20 cellular contexts compared by ENCODE assay signal in the genomic region with DNA sequence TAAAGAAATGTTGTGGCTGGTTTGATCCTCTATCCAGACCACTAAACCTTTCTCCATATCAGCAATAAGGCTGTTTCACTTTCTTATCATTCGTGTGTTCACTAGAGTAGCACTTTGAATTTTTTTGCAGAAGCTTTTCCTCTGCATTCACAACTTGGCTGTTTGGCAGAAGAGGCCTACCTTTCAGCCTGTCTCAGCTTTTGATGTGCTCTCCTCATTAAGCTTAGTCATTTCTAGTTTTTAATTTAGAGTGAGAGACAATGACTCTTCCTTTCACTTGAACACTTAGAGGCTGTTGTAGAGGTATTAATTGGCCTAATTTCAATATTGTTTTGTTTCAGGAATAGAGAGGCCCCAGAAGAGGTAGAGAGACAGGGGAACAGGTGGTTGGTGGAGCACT.
"Had no signal": no experiment of that assay in that cellular context is flagged by ENCODE, and none has a peak within 500 bp of the region (broad histone marks: within the 10 kb centered on the region; RNA-seq: fewer than 3 reads in every experiment).

No MANE protein-coding gene starts in this region.

- H3K27ac ChIP-seq: heart right ventricle, neutrophil, ovary, prostate gland, spleen, stomach, suprapubic skin, tibial nerve had no signal

- H3K9me3 Mint-ChIP-seq: natural killer cell treated with Interleukin-12 subunit alpha and Interleukin-12 subunit beta and Interleukin-15 and Interleukin-18, amount 100 ng/mL, for 72 hours had no signal

- H3K27me3 Mint-ChIP-seq: activated CD4-positive, alpha-beta memory T cell treated with anti-CD3 and anti-CD28 coated beads for 36 hours; brain; T-cell had no signal

- H3K27ac Mint-ChIP-seq: activated CD4-positive, alpha-beta memory T cell treated with anti-CD3 and anti-CD28 coated beads for 36 hours; activated T-helper 1 cell treated with anti-CD3 and anti-CD28 coated beads, Interleukin-12 subunit alpha, Interleukin-12 subunit beta, Interleukin-2, Interleukin-4 antibody, amounts not matched to agents 30 ng/mL and 10 ng/mL and 1 ng/mL, durations not matched to agents 14 hours and 24 hours and 36 hours; brain; natural killer cell treated with Interleukin-12 subunit alpha and Interleukin-12 subunit beta and Interleukin-15 and Interleukin-18, amount 100 ng/mL, for 72 hours; T-cell had no signal

- H3K27me3 ChIP-seq: heart right ventricle, neutrophil, ovary, spleen, stomach, suprapubic skin, tibial nerve had no signal

- H3K4me3 Mint-ChIP-seq: activated CD4-positive, alpha-beta memory T cell treated with anti-CD3 and anti-CD28 coated beads for 36 hours; activated T-helper 1 cell treated with anti-CD3 and anti-CD28 coated beads, Interleukin-12 subunit alpha, Interleukin-12 subunit beta, Interleukin-2, Interleukin-4 antibody, amounts not matched to agents 30 ng/mL and 10 ng/mL and 1 ng/mL, durations not matched to agents 14 hours and 24 hours and 36 hours; brain; natural killer cell treated with Interleukin-12 subunit alpha and Interleukin-12 subunit beta and Interleukin-15 and Interleukin-18, amount 100 ng/mL, for 72 hours; T-cell had no signal

- FAIRE-seq: endometrium, TTC549 had no signal

- ATAC-seq: heart right ventricle; left cardiac atrium; natural killer cell treated with Interleukin-12 subunit alpha and Interleukin-12 subunit beta and Interleukin-15 and Interleukin-18, amount 100 ng/mL, for 72 hours; T-cell had no signal

- H3K9me3 ChIP-seq: neutrophil, ovary, prostate gland, suprapubic skin had no signal

- H3K36me3 Mint-ChIP-seq: natural killer cell treated with Interleukin-12 subunit alpha and Interleukin-12 subunit beta and Interleukin-15 and Interleukin-18, amount 100 ng/mL, for 72 hours had no signal

- H3K36me3 ChIP-seq: heart right ventricle, neutrophil, ovary, prostate gland, spleen, stomach, suprapubic skin had no signal

- H3K4me3 ChIP-seq: heart right ventricle, ovary, prostate gland, spleen, stomach, suprapubic skin, tibial nerve had no signal

- H3K4me1 ChIP-seq: heart right ventricle, prostate gland, spleen, stomach, suprapubic skin, tibial nerve had no signal

- H3K4me1 Mint-ChIP-seq: brain, T-cell had no signal

- DNase-seq: activated CD4-positive, alpha-beta memory T cell treated with anti-CD3 and anti-CD28 coated beads for 36 hours; aorta; effector CD4-positive, alpha-beta T cell; heart right ventricle; islet precursor cell; left cardiac atrium; ovary; spleen; stimulated activated CD4-positive, alpha-beta T cell treated with anti-CD3 and anti-CD28 coated beads, Interleukin-4, amount 100 ng/mL, for 4 hours; stomach; T-cell had no signal
